In the genomic region with DNA sequence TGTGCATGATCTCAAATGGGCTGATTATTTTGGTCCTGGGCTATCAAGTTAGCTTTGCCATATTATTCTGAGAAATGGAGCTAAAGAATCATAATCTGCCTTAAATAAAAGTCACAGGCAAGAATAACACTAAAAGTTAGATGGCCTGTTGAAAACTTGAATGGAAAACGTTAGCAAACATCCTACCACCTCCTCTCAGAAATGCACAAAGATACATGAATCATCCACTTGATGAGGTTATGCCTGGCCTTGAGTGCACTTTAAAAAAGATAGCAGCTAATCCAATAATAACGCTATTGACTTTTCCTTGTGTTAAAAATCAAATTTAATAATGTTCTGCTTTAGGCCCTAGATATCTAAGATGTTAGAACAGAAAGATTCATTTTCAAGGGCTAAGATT, we compare ENCODE assay signal across 27 cellular contexts.
"Had no signal": no experiment of that assay in that cellular context is flagged by ENCODE, and none has a peak within 500 bp of the region (broad histone marks: within the 10 kb centered on the region; RNA-seq: fewer than 3 reads in every experiment).

No MANE protein-coding gene starts in this region.

- H3K4me3 ChIP-seq: neural progenitor cell, ovary, psoas muscle, right lobe of liver, sigmoid colon, suprapubic skin, testis, tibial artery, transverse colon, upper lobe of right lung, uterus had no signal

- DNase-seq: natural killer cell; occipital lobe; ovary; posterior cingulate gyrus; psoas muscle; right cardiac atrium; right lobe of liver; sigmoid colon; small intestine; stimulated activated CD4-positive, alpha-beta T cell treated with anti-CD3 and anti-CD28 coated beads, Interleukin-12 subunit alpha, Interleukin-12 subunit beta, amount 100 ng/mL, for 4 hours; stimulated activated CD4-positive, alpha-beta T cell treated with anti-CD3 and anti-CD28 coated beads, Interleukin-1b, Interleukin-23, amount 100 ng/mL, for 48 hours; stimulated activated CD4-positive, alpha-beta T cell treated with anti-CD3 and anti-CD28 coated beads, Interleukin-4, amount 100 ng/mL, for 1 hour; stimulated activated CD4-positive, alpha-beta T cell treated with anti-CD3 and anti-CD28 coated beads, Interleukin-4, amount 100 ng/mL, for 4 hours; stimulated activated CD8-positive, alpha-beta memory T cell treated with anti-CD3 and anti-CD28 coated beads, Interleukin-4, amount 100 ng/mL, for 48 hours; stimulated activated naive CD4-positive, alpha-beta T cell; stimulated activated naive CD8-positive, alpha-beta T cell treated with anti-CD3 and anti-CD28 coated beads, Interleukin-15, amount 100 ng/mL, for 72 hours; stimulated activated naive CD8-positive, alpha-beta T cell treated with anti-CD3 and anti-CD28 coated beads, Interleukin-15, Interleukin-2, amounts not matched to agents 100 U/mL and 50 U/mL, for 24 hours; substantia nigra; testis; tibial artery; transverse colon; upper lobe of right lung; uterus had no signal

- H3K4me2 ChIP-seq: neural progenitor cell had no signal

- H3K36me3 ChIP-seq: neural progenitor cell, ovary, right lobe of liver, sigmoid colon, suprapubic skin, tibial artery, transverse colon, upper lobe of right lung, uterus had no signal

- H3K27me3 ChIP-seq: neural progenitor cell, ovary, right lobe of liver, testis, transverse colon, upper lobe of right lung had no signal

- ATAC-seq: natural killer cell; psoas muscle; right cardiac atrium; stimulated activated memory B cell treated with anti-CD40 and anti-IgM and Interleukin-4, amounts not matched to agents 10 μg/mL and 1 μg/mL and 100 μg/mL, for 72 hours; stimulated activated naive CD8-positive, alpha-beta T cell treated with anti-CD3 and anti-CD28 coated beads, Interleukin-15, amount 100 ng/mL, for 72 hours; stimulated activated naive CD8-positive, alpha-beta T cell treated with anti-CD3 and anti-CD28 coated beads, Interleukin-15, Interleukin-2, amounts not matched to agents 100 U/mL and 50 U/mL, for 24 hours; upper lobe of right lung had no signal

- H3K27ac ChIP-seq: neural progenitor cell, ovary, parathyroid adenoma, psoas muscle, right lobe of liver, sigmoid colon, suprapubic skin, testis, tibial artery, transverse colon, upper lobe of right lung, uterus had no signal

- H3K9me3 ChIP-seq: ovary, right lobe of liver, suprapubic skin, testis, uterus had no signal

- H3K9ac ChIP-seq: neural progenitor cell, parathyroid adenoma had no signal

- H2AFZ ChIP-seq: neural progenitor cell, parathyroid adenoma had no signal

- H3K79me2 ChIP-seq: parathyroid adenoma had no signal

- H3K4me1 ChIP-seq: neural progenitor cell, parathyroid adenoma, psoas muscle, right lobe of liver, sigmoid colon, suprapubic skin, testis, tibial artery, transverse colon, upper lobe of right lung, uterus had no signal
